In the genomic region with DNA sequence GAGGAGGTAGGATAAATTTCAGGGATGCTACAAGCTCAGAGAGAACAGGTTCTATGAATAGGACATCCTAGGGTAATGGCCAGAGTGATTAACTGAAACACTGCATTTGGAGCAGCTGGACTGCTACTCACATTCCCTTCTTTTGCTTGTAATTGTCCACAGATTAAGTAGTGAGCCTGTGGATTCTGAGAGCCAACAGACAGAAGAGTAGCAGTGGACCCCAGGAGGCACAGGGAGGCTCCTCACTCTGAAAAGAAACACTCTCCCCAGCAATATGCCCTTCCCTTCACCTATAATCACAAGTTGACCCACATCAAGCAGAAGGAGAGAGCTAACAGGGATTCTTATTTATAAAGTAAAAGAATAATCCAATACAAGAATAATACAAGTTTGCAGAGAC, we compare ENCODE assay signal across 2 cellular contexts.
TF ChIP-seq lines count a peak whose summit lies in the region.

No MANE protein-coding gene starts in this region.

TF ChIP-seq in GM23338, 12 proteins besides CTCF, POLR2A, EP300 and RAD21 (continued from another document):
- no peak for TF ChIP-seq ZNF462 (CRISPR knock-in tag; IDR thresholded peaks at IDR 0.05)
- TF ChIP-seq, protein P1, sequence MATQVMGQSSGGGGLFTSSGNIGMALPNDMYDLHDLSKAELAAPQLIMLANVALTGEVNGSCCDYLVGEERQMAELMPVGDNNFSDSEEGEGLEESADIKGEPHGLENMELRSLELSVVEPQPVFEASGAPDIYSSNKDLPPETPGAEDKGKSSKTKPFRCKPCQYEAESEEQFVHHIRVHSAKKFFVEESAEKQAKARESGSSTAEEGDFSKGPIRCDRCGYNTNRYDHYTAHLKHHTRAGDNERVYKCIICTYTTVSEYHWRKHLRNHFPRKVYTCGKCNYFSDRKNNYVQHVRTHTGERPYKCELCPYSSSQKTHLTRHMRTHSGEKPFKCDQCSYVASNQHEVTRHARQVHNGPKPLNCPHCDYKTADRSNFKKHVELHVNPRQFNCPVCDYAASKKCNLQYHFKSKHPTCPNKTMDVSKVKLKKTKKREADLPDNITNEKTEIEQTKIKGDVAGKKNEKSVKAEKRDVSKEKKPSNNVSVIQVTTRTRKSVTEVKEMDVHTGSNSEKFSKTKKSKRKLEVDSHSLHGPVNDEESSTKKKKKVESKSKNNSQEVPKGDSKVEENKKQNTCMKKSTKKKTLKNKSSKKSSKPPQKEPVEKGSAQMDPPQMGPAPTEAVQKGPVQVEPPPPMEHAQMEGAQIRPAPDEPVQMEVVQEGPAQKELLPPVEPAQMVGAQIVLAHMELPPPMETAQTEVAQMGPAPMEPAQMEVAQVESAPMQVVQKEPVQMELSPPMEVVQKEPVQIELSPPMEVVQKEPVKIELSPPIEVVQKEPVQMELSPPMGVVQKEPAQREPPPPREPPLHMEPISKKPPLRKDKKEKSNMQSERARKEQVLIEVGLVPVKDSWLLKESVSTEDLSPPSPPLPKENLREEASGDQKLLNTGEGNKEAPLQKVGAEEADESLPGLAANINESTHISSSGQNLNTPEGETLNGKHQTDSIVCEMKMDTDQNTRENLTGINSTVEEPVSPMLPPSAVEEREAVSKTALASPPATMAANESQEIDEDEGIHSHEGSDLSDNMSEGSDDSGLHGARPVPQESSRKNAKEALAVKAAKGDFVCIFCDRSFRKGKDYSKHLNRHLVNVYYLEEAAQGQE (IDR thresholded peaks at IDR 0.05; ENCODE audit: unreplicated experiment), result no peak

TF ChIP-seq in WTC11, 78 proteins besides CTCF, POLR2A, EP300 and RAD21 (continued from another document):
- TF ChIP-seq ZNF512 (CRISPR knock-in tag; IDR thresholded peaks at IDR 0.05; ENCODE audit: borderline replicate concordance) (no peak), ZNF416 (CRISPR knock-in tag; IDR thresholded peaks at IDR 0.05) (no peak), JUN (CRISPR knock-in tag; IDR thresholded peaks at IDR 0.05) (no peak), FOXJ3 (CRISPR knock-in tag; IDR thresholded peaks at IDR 0.05; ENCODE audit: borderline replicate concordance) (no peak), NR1H2 (CRISPR knock-in tag; IDR thresholded peaks at IDR 0.05) (no peak), MAX (CRISPR knock-in tag; IDR thresholded peaks at IDR 0.05) (no peak), NR3C1 (CRISPR knock-in tag; conservative IDR thresholded peaks at IDR 0.05; ENCODE audit: low read depth) (no peak)
